Comparison of ENCODE assay signal across 8 cellular contexts in the genomic region with DNA sequence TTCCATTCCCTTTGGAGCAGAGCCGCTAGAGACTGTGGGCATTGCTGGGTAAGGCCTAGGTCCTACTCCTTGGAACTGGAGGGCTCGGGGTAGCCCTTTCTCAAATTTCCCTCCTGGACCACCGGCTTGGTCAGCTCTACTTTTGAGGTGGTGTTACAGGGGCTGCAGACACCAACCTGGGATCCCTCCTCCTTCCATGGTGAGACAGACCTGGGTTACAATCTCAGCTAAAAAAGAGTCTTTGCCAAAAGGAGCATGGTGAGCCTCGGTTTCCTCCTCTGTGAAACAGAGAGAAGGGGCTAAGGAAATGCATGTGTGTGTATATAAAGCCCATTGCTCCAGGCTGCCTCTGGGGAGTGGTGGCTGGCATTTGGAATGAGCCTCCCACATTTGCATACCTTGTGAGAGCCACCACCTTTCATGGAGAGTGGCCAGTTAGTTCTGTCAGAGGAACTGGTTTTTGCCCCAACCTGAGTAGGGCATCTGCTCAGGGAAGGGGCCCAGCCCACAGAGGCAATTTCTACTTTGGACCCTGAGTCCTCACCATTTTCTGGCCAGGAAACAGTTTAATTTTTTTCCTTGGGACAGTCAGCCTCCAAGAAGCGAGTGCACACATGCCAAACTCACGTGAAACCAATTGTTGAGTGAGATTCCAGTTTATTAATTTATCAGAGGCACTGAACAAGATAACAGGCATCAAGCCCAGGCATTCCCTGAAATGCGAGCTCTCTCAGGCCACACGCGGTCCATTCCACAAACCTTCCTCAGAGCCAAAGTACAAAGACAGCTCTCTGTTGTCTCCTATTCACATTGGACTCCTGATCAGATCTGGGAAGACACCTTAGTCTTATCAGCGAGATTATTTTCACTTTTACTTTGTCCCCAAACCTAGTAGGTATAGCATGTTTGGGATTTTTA. TPM values are rescaled to one million over a fixed set of nuclear protein-coding genes. Genes with fewer than 3 reads are reported as not detected.
DNase-seq lines count a peak whose midpoint lies in the region; ATAC-seq and TF ChIP-seq lines count a peak whose summit lies in the region.

No MANE protein-coding gene starts in this region.

- intact Hi-C loops in CD14-positive monocyte (cut with micrococcal nuclease): loop anchor here in 1 of 2 donors (10.0 kb wide), 1 partner anchor 267 kb away; no protein-coding TSS in a partner anchor

- H3K4me3 Mint-ChIP-seq in nephron (peak overlapping the region; percentile 86 to 87 (median 86)), CD14-positive monocyte (peak overlapping the region in 1 of 2 donors; percentile 95)

- H3K9me3 Mint-ChIP-seq in nephron (no peaks in the 10 kb centered on the region), CD14-positive monocyte (peaks cover 0 to 4% (median 0%) of the 10 kb centered on the region in 7 donors)

- peaks cover 65% of the 10 kb centered on the region for H3K4me1 Mint-ChIP-seq in nephron
- H3K4me1 Mint-ChIP-seq in CD14-positive monocyte: peaks cover 19% of the 10 kb centered on the region

- ATAC-seq in GM21723 (IDR thresholded peaks at IDR 0.05; ENCODE audit: unreplicated experiment) (no peak), GM19023 (IDR thresholded peaks at IDR 0.05; ENCODE audit: unreplicated experiment) (no peak)

- DNase-seq in NCI-H226: peak; percentile 17
- peak; percentile 68 for DNase-seq in coronary artery (ENCODE audit: low spot score)
- no peak for DNase-seq in CD14-positive monocyte (ENCODE audit: low spot score)
- no peak for DNase-seq in NCI-H345 treated with DMSO at 0.1 percent for 48 hours (lab: John Stamatoyannopoulos, UW; ENCODE audit: unreplicated experiment)

- peak overlapping the region; percentile 86 to 97 (median 95) for H3K27ac Mint-ChIP-seq in nephron
- no peak overlapping the region for H3K27ac Mint-ChIP-seq in CD14-positive monocyte

- H3K27me3 Mint-ChIP-seq in nephron (ENCODE audit: low read depth) (no peaks in the 10 kb centered on the region), CD14-positive monocyte (ENCODE audit: low read depth in 3 of 3) (peaks cover 23 to 38% (median 35%) of the 10 kb centered on the region in 3 donors)

- H3K27ac ChIP-seq in C4-2B (peak overlapping the region; percentile 78), coronary artery (peak overlapping the region; percentile 30 to 93)

- TF ChIP-seq CTCF in C4-2B (conservative IDR thresholded peaks at IDR 0.05) (no peak), coronary artery (IDR thresholded peaks at IDR 0.05) (no peak), nephron (IDR thresholded peaks at IDR 0.05; ENCODE audit: unreplicated experiment in 3 of 3) (no peak), CD14-positive monocyte (IDR thresholded peaks at IDR 0.05) (no peak)

- H3K4me3 ChIP-seq in coronary artery: peak overlapping the region; percentile 86

- H3K36me3 Mint-ChIP-seq in nephron (ENCODE audit: low read depth) (no peaks in the 10 kb centered on the region), CD14-positive monocyte (peaks cover 0 to 2% of the 10 kb centered on the region in 2 donors)

RNA-seq across cellular contexts. Expression of a gene that starts 0.9 kb away (rescaled TPM):
- polyA plus RNA-seq in CD14-positive monocyte: not detected

RNA-seq across cellular contexts. Expression of a gene that starts 40.8 kb away (rescaled TPM):
- 1 to 10 TPM; 1.1 to 1.9 TPM for polyA plus RNA-seq in CD14-positive monocyte

RNA-seq across cellular contexts. Expression of a gene that starts 53.1 kb away (rescaled TPM):
- under 1 TPM in 1 of 2 donors, not detected in 1; 0.30 TPM for polyA plus RNA-seq in CD14-positive monocyte

RNA-seq across cellular contexts. Expression of a gene that starts 57.4 kb away (rescaled TPM):
- 1,000 to 10,000 TPM in 1 of 2 donors, 100 to 1,000 TPM in 1; 954 to 1,219 TPM for polyA plus RNA-seq in CD14-positive monocyte

Comparison
In these comparisons a context has a peak if more than half of its experiments do, and no peak if none do; other contexts are left out.
1. DNase-seq: peak in NCI-H226 (single experiment) and coronary artery (single experiment); none in CD14-positive monocyte (single experiment) and NCI-H345 treated with DMSO at 0.1 percent for 48 hours (single experiment).
2. H3K27ac Mint-ChIP-seq: peak in nephron (3 of 3); none in CD14-positive monocyte (0 of 7).